Comparison of ENCODE assay signal across 2 cellular contexts in genomic region chr14:104979758-104980591, GRCh38.
A peak's percentile ranks its signal among the peaks of the same experiment; 100 is the strongest.
TF ChIP-seq lines count a peak whose summit lies in the region.

No MANE protein-coding gene starts in this region.

TF ChIP-seq in K562, 482 proteins besides CTCF, POLR2A, EP300 and RAD21 (continues in another document):
- TF ChIP-seq BACH1 (tag; IDR thresholded peaks at IDR 0.05) = no peak
- no peak for TF ChIP-seq ZNF165 (CRISPR knock-in tag; IDR thresholded peaks at IDR 0.05; ENCODE audit: borderline replicate concordance)
- TF ChIP-seq ZBTB40 (IDR thresholded peaks at IDR 0.05) = 0 out of 2 replicates have a peak, but pooled peaks have one; percentile 15
- TF ChIP-seq ZBTB40 (CRISPR knock-in tag; IDR thresholded peaks at IDR 0.05) = no peak
- TF ChIP-seq BCLAF1 (IDR thresholded peaks at IDR 0.05; ENCODE audit: borderline replicate concordance in 1 of 2, control insufficient read depth in 1 of 2, low read depth in 2 of 2, low read length in 1 of 2) = 0 out of 4 replicates have a peak, but pooled peaks of 1 of the 2 experiments have one; percentile 51
- TF ChIP-seq MLLT1 (IDR thresholded peaks at IDR 0.05) = 0 out of 4 replicates have a peak, but pooled peaks of 1 of the 2 experiments have one; percentile 52
- no peak for TF ChIP-seq NBN (IDR thresholded peaks at IDR 0.05; ENCODE audit: low read depth)
- no peak for TF ChIP-seq RBM17 (IDR thresholded peaks at IDR 0.05; ENCODE audit: borderline replicate concordance, low read depth, low read length)
- TF ChIP-seq SMARCE1 (IDR thresholded peaks at IDR 0.05) = peak; percentile 37; the same call in 1 of the 2 replicates
- no peak for TF ChIP-seq CC2D1A (IDR thresholded peaks at IDR 0.05)
- no peak for TF ChIP-seq ELF4 (CRISPR knock-in tag; IDR thresholded peaks at IDR 0.05)
- TF ChIP-seq LARP7 (IDR thresholded peaks at IDR 0.05) = peak; percentile 67; the same call in 1 of the 2 replicates

TF ChIP-seq in HepG2, 621 proteins besides CTCF, POLR2A, EP300 and RAD21:
- TF ChIP-seq FOXP1 (IDR thresholded peaks at IDR 0.05) = 0 out of 2 replicates have a peak, but pooled peaks have one; percentile 14
- no peak for TF ChIP-seq FOXP1 (CRISPR knock-in tag; IDR thresholded peaks at IDR 0.05)
- TF ChIP-seq TEAD3 (CRISPR knock-in tag; optimal IDR thresholded peaks at IDR 0.05; ENCODE audit: borderline replicate concordance) = peak; percentile 33
- peak; percentile 93 for TF ChIP-seq ZNF646 (CRISPR knock-in tag; IDR thresholded peaks at IDR 0.05)
- TF ChIP-seq HOXA9 (CRISPR knock-in tag; IDR thresholded peaks at IDR 0.05; ENCODE audit: borderline replicate concordance) = no peak
- TF ChIP-seq ZNF567 (CRISPR knock-in tag; IDR thresholded peaks at IDR 0.05; ENCODE audit: borderline replicate concordance) = no peak
- TF ChIP-seq KDM2A (CRISPR knock-in tag; IDR thresholded peaks at IDR 0.05; ENCODE audit: borderline replicate concordance, low read depth) = 0 out of 2 replicates have a peak, but pooled peaks have one; percentile 45
- peak; percentile 13; the same call in 1 of the 2 replicates for TF ChIP-seq ATF7 (IDR thresholded peaks at IDR 0.05)
- TF ChIP-seq ATF7 (CRISPR knock-in tag; IDR thresholded peaks at IDR 0.05) = no peak
- TF ChIP-seq HNRNPL (IDR thresholded peaks at IDR 0.05; ENCODE audit: low read depth, low read length) = peak; percentile 94
- TF ChIP-seq SAP130 (CRISPR knock-in tag; IDR thresholded peaks at IDR 0.05; ENCODE audit: low read depth) = peak; percentile 39
- no peak for TF ChIP-seq KLF9 (CRISPR knock-in tag; IDR thresholded peaks at IDR 0.05; ENCODE audit: low read depth)
- peak; percentile 96 for TF ChIP-seq FOSL2 (CRISPR knock-in tag; IDR thresholded peaks at IDR 0.05)
- TF ChIP-seq UBTF (CRISPR knock-in tag; IDR thresholded peaks at IDR 0.05) = no peak
- peak; percentile 39; the same call in 1 of the 2 replicates for TF ChIP-seq ZNF687 (CRISPR knock-in tag; IDR thresholded peaks at IDR 0.05)
- TF ChIP-seq FOSL1 (CRISPR knock-in tag; IDR thresholded peaks at IDR 0.05; ENCODE audit: borderline replicate concordance) = peak; percentile 64; the same call in 1 of the 2 replicates
- peak; percentile 51 for TF ChIP-seq XRCC5 (optimal IDR thresholded peaks at IDR 0.05; ENCODE audit: low read length)
- TF ChIP-seq HNRNPLL (IDR thresholded peaks at IDR 0.05; ENCODE audit: low read depth, low read length, poor library complexity, severe bottlenecking) = peak; percentile 27
- TF ChIP-seq GABPB1 (CRISPR knock-in tag; IDR thresholded peaks at IDR 0.05) = peak; percentile 27; the same call in 1 of the 2 replicates
- TF ChIP-seq ZNF124 (CRISPR knock-in tag; IDR thresholded peaks at IDR 0.05) = no peak
- no peak for TF ChIP-seq CEBPZ (IDR thresholded peaks at IDR 0.05; ENCODE audit: low read length)
- peak; percentile 25; the same call in 1 of the 2 replicates for TF ChIP-seq TFAP4 (IDR thresholded peaks at IDR 0.05; ENCODE audit: borderline replicate concordance, low read depth)
- no peak for TF ChIP-seq CREB3 (CRISPR knock-in tag; IDR thresholded peaks at IDR 0.05)
- peak; percentile 30; the same call in 1 of the 2 replicates for TF ChIP-seq ZFP91 (CRISPR knock-in tag; IDR thresholded peaks at IDR 0.05; ENCODE audit: borderline replicate concordance)
- peak; percentile 83 for TF ChIP-seq HIC2 (CRISPR knock-in tag; IDR thresholded peaks at IDR 0.05; ENCODE audit: low read depth)
- peak; percentile 23; the same call in 1 of the 2 replicates for TF ChIP-seq AHR (CRISPR knock-in tag; IDR thresholded peaks at IDR 0.05)
- TF ChIP-seq JUND (CRISPR knock-in tag; IDR thresholded peaks at IDR 0.05) = peak; percentile 39
